11 cellular contexts compared by ENCODE assay signal in the genomic region with DNA sequence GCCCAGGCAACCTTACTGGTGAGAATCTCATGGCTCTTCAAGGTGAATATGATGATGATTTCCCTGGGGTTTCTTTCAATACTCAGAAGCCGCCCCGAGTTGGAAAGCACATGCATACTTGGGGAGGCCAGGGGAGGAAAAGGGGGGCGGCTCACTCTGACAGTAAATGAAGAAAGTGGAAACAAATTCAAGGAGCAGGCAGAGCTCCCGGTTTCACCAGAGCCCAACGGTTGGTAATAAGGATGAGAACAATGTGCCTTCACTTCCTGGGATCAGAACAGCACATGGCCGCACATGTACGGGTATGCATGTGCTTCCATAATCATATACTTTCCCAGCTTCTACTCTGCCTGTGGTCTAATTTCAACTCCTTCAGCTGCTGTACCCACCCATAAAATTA. TPM values are rescaled to one million over a fixed set of nuclear protein-coding genes. Genes with fewer than 3 reads are reported as not detected.
A peak's percentile ranks its signal among the peaks of the same experiment; 100 is the strongest.
DNase-seq lines count a peak whose midpoint lies in the region; ATAC-seq, FAIRE-seq and TF ChIP-seq lines count a peak whose summit lies in the region.
"Had no signal": no experiment of that assay in that cellular context is flagged by ENCODE, and none has a peak within 500 bp of the region (broad histone marks: within the 10 kb centered on the region; RNA-seq: fewer than 3 reads in every experiment).

No MANE protein-coding gene starts in this region.

- peaks cover 61% of the 10 kb centered on the region for H3K4me1 ChIP-seq in keratinocyte (ENCODE audit: control insufficient read depth, extremely low read depth, insufficient read depth, low read length)
- H3K4me1 ChIP-seq in tibial artery = peaks cover 0 to 70% (median 53%) of the 10 kb centered on the region in 4 donors

- H4K20me1 ChIP-seq in keratinocyte (ENCODE audit: control insufficient read depth, extremely low read depth, insufficient read depth, low read length) = no peaks in the 10 kb centered on the region

- dilution Hi-C loops in keratinocyte (cut with MboI; ENCODE audit: extremely low pct_ligation_motif_present, low sequenced_read_pairs) = no loop called here

- H3K4me3 Mint-ChIP-seq in activated T-cell treated with anti-CD3 and anti-CD28 coated beads, Interleukin-2, amount 50 U/mL, for 72 hours = peak overlapping the region; percentile 42 to 54
- no peak overlapping the region for H3K4me3 Mint-ChIP-seq in activated T-cell treated with anti-CD3 and anti-CD28 coated beads, Interleukin-2, amount 50 U/mL, for 4 hours
- H3K4me3 Mint-ChIP-seq in activated T-helper 2 cell treated with anti-CD3 and anti-CD28 coated beads, Interferon-gamma antibody, Interleukin-2, Interleukin-4, amounts not matched to agents 10 μg/mL and 5 μg/mL and 100 μg/mL, durations not matched to agents 14 hours and 24 hours and 36 hours (ENCODE audit: low read depth) = peak overlapping the region; percentile 6

- H3K4me1 Mint-ChIP-seq in activated T-cell treated with anti-CD3 and anti-CD28 coated beads, Interleukin-2, amount 50 U/mL, for 72 hours (ENCODE audit: low read depth) = peaks cover 44% of the 10 kb centered on the region
- peaks cover 53% of the 10 kb centered on the region for H3K4me1 Mint-ChIP-seq in activated T-cell treated with anti-CD3 and anti-CD28 coated beads, Interleukin-2, amount 50 U/mL, for 4 hours (ENCODE audit: low read depth)
- H3K4me1 Mint-ChIP-seq in activated T-helper 2 cell treated with anti-CD3 and anti-CD28 coated beads, Interferon-gamma antibody, Interleukin-2, Interleukin-4, amounts not matched to agents 10 μg/mL and 5 μg/mL and 100 μg/mL, durations not matched to agents 14 hours and 24 hours and 36 hours (ENCODE audit: low read depth) = peaks cover 40% of the 10 kb centered on the region

- H3K27me3 ChIP-seq in keratinocyte (ENCODE audit: control insufficient read depth, extremely low read depth, insufficient read depth, low read length) (no peaks in the 10 kb centered on the region), tibial artery (no peaks in the 10 kb centered on the region)

- H3K36me3 ChIP-seq in keratinocyte (ENCODE audit: control insufficient read depth in 2 of 2, extremely low read depth in 1 of 2, insufficient read depth in 2 of 2, low read length in 2 of 2) = no peaks in the 10 kb centered on the region
- no peaks in the 10 kb centered on the region for H3K36me3 ChIP-seq in tibial artery

- H3K4me2 ChIP-seq in keratinocyte (ENCODE audit: control insufficient read depth, extremely low read depth, insufficient read depth, low read depth, low read length) = peak overlapping the region; percentile 97

- intact Hi-C loops in activated T-helper 2 cell treated with anti-CD3 and anti-CD28 coated beads, Interferon-gamma antibody, Interleukin-2, Interleukin-4, amounts not matched to agents 10 μg/mL and 5 μg/mL and 100 μg/mL, durations not matched to agents 14 hours and 24 hours and 36 hours (cut with micrococcal nuclease) = no loop called here
- intact Hi-C loops in tibial artery (cut with DNase I; ENCODE audit: low total_unique reads) = no loop called here

- TF ChIP-seq CTCF in keratinocyte (optimal IDR thresholded peaks at IDR 0.05 in 1 of 3, IDR thresholded peaks at IDR 0.05 in 1 of 3, conservative IDR thresholded peaks at IDR 0.05 in 1 of 3; ENCODE audit: extremely low read depth in 1 of 3, insufficient read depth in 2 of 3, low read length in 3 of 3) (no peak), tibial artery (IDR thresholded peaks at IDR 0.05) (no peak)

- H3K9me3 Mint-ChIP-seq in activated T-cell treated with anti-CD3 and anti-CD28 coated beads, Interleukin-2, amount 50 U/mL, for 72 hours = no peaks in the 10 kb centered on the region
- H3K9me3 Mint-ChIP-seq in activated T-cell treated with anti-CD3 and anti-CD28 coated beads, Interleukin-2, amount 50 U/mL, for 4 hours = no peaks in the 10 kb centered on the region
- no peaks in the 10 kb centered on the region for H3K9me3 Mint-ChIP-seq in activated T-helper 2 cell treated with anti-CD3 and anti-CD28 coated beads, Interferon-gamma antibody, Interleukin-2, Interleukin-4, amounts not matched to agents 10 μg/mL and 5 μg/mL and 100 μg/mL, durations not matched to agents 14 hours and 24 hours and 36 hours

- peaks cover 7 to 17% of the 10 kb centered on the region in 2 donors for H3K36me3 Mint-ChIP-seq in activated T-cell treated with anti-CD3 and anti-CD28 coated beads, Interleukin-2, amount 50 U/mL, for 72 hours (ENCODE audit: insufficient read depth in 2 of 2)
- H3K36me3 Mint-ChIP-seq in activated T-cell treated with anti-CD3 and anti-CD28 coated beads, Interleukin-2, amount 50 U/mL, for 4 hours (ENCODE audit: insufficient read depth) = no peaks in the 10 kb centered on the region
- peaks cover 25% of the 10 kb centered on the region for H3K36me3 Mint-ChIP-seq in activated T-helper 2 cell treated with anti-CD3 and anti-CD28 coated beads, Interferon-gamma antibody, Interleukin-2, Interleukin-4, amounts not matched to agents 10 μg/mL and 5 μg/mL and 100 μg/mL, durations not matched to agents 14 hours and 24 hours and 36 hours (ENCODE audit: low read depth)

- H3K27me3 Mint-ChIP-seq in activated T-cell treated with anti-CD3 and anti-CD28 coated beads, Interleukin-2, amount 50 U/mL, for 72 hours (ENCODE audit: low read depth) = no peaks in the 10 kb centered on the region
- H3K27me3 Mint-ChIP-seq in activated T-cell treated with anti-CD3 and anti-CD28 coated beads, Interleukin-2, amount 50 U/mL, for 4 hours (ENCODE audit: low read depth) = no peaks in the 10 kb centered on the region
- no peaks in the 10 kb centered on the region for H3K27me3 Mint-ChIP-seq in activated T-helper 2 cell treated with anti-CD3 and anti-CD28 coated beads, Interferon-gamma antibody, Interleukin-2, Interleukin-4, amounts not matched to agents 10 μg/mL and 5 μg/mL and 100 μg/mL, durations not matched to agents 14 hours and 24 hours and 36 hours (ENCODE audit: low read depth)

- H3K27ac ChIP-seq in keratinocyte (ENCODE audit: control insufficient read depth, insufficient read depth, low read length) (peak overlapping the region; percentile 93), tibial artery (peak overlapping the region; percentile 98 to 99)

- H2AFZ ChIP-seq in keratinocyte (ENCODE audit: control insufficient read depth, low read length) = no peak overlapping the region

- H3K4me3 ChIP-seq in keratinocyte (ENCODE audit: control insufficient read depth in 2 of 3, extremely low read depth in 1 of 3, insufficient read depth in 2 of 3, low read depth in 1 of 3, low read length in 3 of 3) (peak overlapping the region in 1 of 3 experiments; percentile 62), tibial artery (peak overlapping the region in 1 of 2 donors; percentile 4)

- H3K79me2 ChIP-seq in keratinocyte (ENCODE audit: control insufficient read depth, insufficient read depth, low read length) = peaks cover 23% of the 10 kb centered on the region

- H3K9me3 ChIP-seq in keratinocyte (ENCODE audit: control insufficient read depth, low read depth, low read length) (no peaks in the 10 kb centered on the region), tibial artery (no peaks in the 10 kb centered on the region)

- H3K9ac ChIP-seq in keratinocyte (ENCODE audit: control insufficient read depth, extremely low read depth, insufficient read depth, low read length) = peak overlapping the region; percentile 44

- DNase-seq in activated T-cell treated with anti-CD3 and anti-CD28 coated beads, Interleukin-2, amount 50 U/mL, for 72 hours = no peak
- no peak for DNase-seq in activated T-cell treated with anti-CD3 and anti-CD28 coated beads, Interleukin-2, amount 50 U/mL, for 4 hours
- no peak for DNase-seq in activated T-helper 2 cell treated with anti-CD3 and anti-CD28 coated beads, Interferon-gamma antibody, Interleukin-2, Interleukin-4, amounts not matched to agents 10 μg/mL and 5 μg/mL and 100 μg/mL, durations not matched to agents 14 hours and 24 hours and 36 hours (ENCODE audit: low spot score)
- no peak for DNase-seq in keratinocyte (ENCODE audit: low read depth, low spot score)
- no peak for DNase-seq in tibial artery
- DNase-seq in NCI-H2107 treated with DMSO at 0.1 percent for 48 hours (lab: John Stamatoyannopoulos, UW; ENCODE audit: unreplicated experiment) = no peak
- DNase-seq in NCI-H1436 (lab: John Stamatoyannopoulos, UW) = no peak
- no peak for DNase-seq in NCI-H748 (lab: John Stamatoyannopoulos, UW; ENCODE audit: unreplicated experiment)

- no peak for ATAC-seq in activated T-cell treated with anti-CD3 and anti-CD28 coated beads, Interleukin-2, amount 50 U/mL, for 72 hours (replicated peaks in 1 of 2)
- no peak for ATAC-seq in activated T-cell treated with anti-CD3 and anti-CD28 coated beads, Interleukin-2, amount 50 U/mL, for 4 hours

- FAIRE-seq in keratinocyte (lab: Jason Lieb, UNC) = no peak
- FAIRE-seq: colon had no signal

- peak overlapping the region; percentile 98 for H3K27ac Mint-ChIP-seq in activated T-cell treated with anti-CD3 and anti-CD28 coated beads, Interleukin-2, amount 50 U/mL, for 72 hours
- H3K27ac Mint-ChIP-seq in activated T-helper 2 cell treated with anti-CD3 and anti-CD28 coated beads, Interferon-gamma antibody, Interleukin-2, Interleukin-4, amounts not matched to agents 10 μg/mL and 5 μg/mL and 100 μg/mL, durations not matched to agents 14 hours and 24 hours and 36 hours = peak overlapping the region; percentile 81

- H3K9me1 ChIP-seq in keratinocyte (ENCODE audit: control insufficient read depth, extremely low read depth, insufficient read depth, low read length) = peaks cover 2% of the 10 kb centered on the region

RNA-seq across cellular contexts. Expression of a gene that starts 3.8 kb away (rescaled TPM):
- 100 to 1,000 TPM; 152 to 163 TPM for total RNA-seq in activated T-cell treated with anti-CD3 and anti-CD28 coated beads, Interleukin-2, amount 50 U/mL, for 72 hours
- total RNA-seq in activated T-cell treated with anti-CD3 and anti-CD28 coated beads, Interleukin-2, amount 50 U/mL, for 4 hours = 100 to 1,000 TPM; 144 to 174 (median 149) TPM
- 211 and 216 TPM in 2 replicates for total RNA-seq in activated T-helper 2 cell treated with anti-CD3 and anti-CD28 coated beads, Interferon-gamma antibody, Interleukin-2, Interleukin-4, amounts not matched to agents 10 μg/mL and 5 μg/mL and 100 μg/mL, durations not matched to agents 14 hours and 24 hours and 36 hours
- polyA plus RNA-seq in keratinocyte = 27.8 to 39.2 TPM (median 38.7 TPM) in 3 replicates
- polyA plus RNA-seq in keratinocyte (2011; ENCODE audit: low read depth) = 46.0 TPM
- 26.3 and 43.5 TPM in 2 replicates for polyA plus RNA-seq in keratinocyte (2011; cell fraction: cytosol; rRNA removed)
- polyA plus RNA-seq in keratinocyte (2011; cell fraction: nucleus; rRNA removed) = 109 and 131 TPM in 2 replicates
- polyA plus RNA-seq in keratinocyte (2012; ENCODE audit: low replicate concordance) = 24.2 and 34.9 TPM in 2 replicates
- polyA minus RNA-seq in keratinocyte = 32.7 to 61.5 TPM (median 50.0 TPM) in 3 replicates
- polyA minus RNA-seq in keratinocyte (2011; cell fraction: cytosol; rRNA and poly(A)+ RNA removed) = 18.2 TPM
- 27.5 and 29.3 TPM in 2 replicates for polyA minus RNA-seq in keratinocyte (2011; cell fraction: nucleus; rRNA and poly(A)+ RNA removed)

RNA-seq across cellular contexts. Expression of a gene that starts 38.6 kb away (rescaled TPM):
- 100 to 1,000 TPM; 193 to 234 TPM for total RNA-seq in activated T-cell treated with anti-CD3 and anti-CD28 coated beads, Interleukin-2, amount 50 U/mL, for 72 hours
- 100 to 1,000 TPM; 167 to 183 (median 173) TPM for total RNA-seq in activated T-cell treated with anti-CD3 and anti-CD28 coated beads, Interleukin-2, amount 50 U/mL, for 4 hours
- 227 and 239 TPM in 2 replicates for total RNA-seq in activated T-helper 2 cell treated with anti-CD3 and anti-CD28 coated beads, Interferon-gamma antibody, Interleukin-2, Interleukin-4, amounts not matched to agents 10 μg/mL and 5 μg/mL and 100 μg/mL, durations not matched to agents 14 hours and 24 hours and 36 hours
- 295 to 363 TPM (median 302 TPM) in 3 replicates for polyA plus RNA-seq in keratinocyte
- polyA plus RNA-seq in keratinocyte (2011; ENCODE audit: low read depth) = 145 TPM
- 261 and 273 TPM in 2 replicates for polyA plus RNA-seq in keratinocyte (2011; cell fraction: cytosol; rRNA removed)
- 277 and 326 TPM in 2 replicates for polyA plus RNA-seq in keratinocyte (2011; cell fraction: nucleus; rRNA removed)
- polyA plus RNA-seq in keratinocyte (2012; ENCODE audit: low replicate concordance) = 124 and 166 TPM in 2 replicates
- polyA minus RNA-seq in keratinocyte = 159 to 275 TPM (median 179 TPM) in 3 replicates
- polyA minus RNA-seq in keratinocyte (2011; cell fraction: cytosol; rRNA and poly(A)+ RNA removed) = 98.0 TPM
- polyA minus RNA-seq in keratinocyte (2011; cell fraction: nucleus; rRNA and poly(A)+ RNA removed) = 56.3 and 75.2 TPM in 2 replicates

RNA-seq across cellular contexts. Expression of a gene that starts 40.7 kb away (rescaled TPM):
- total RNA-seq in activated T-cell treated with anti-CD3 and anti-CD28 coated beads, Interleukin-2, amount 50 U/mL, for 72 hours = not detected
- total RNA-seq in activated T-cell treated with anti-CD3 and anti-CD28 coated beads, Interleukin-2, amount 50 U/mL, for 4 hours = not detected
- total RNA-seq in activated T-helper 2 cell treated with anti-CD3 and anti-CD28 coated beads, Interferon-gamma antibody, Interleukin-2, Interleukin-4, amounts not matched to agents 10 μg/mL and 5 μg/mL and 100 μg/mL, durations not matched to agents 14 hours and 24 hours and 36 hours = not detected in 2 replicates
- polyA plus RNA-seq in keratinocyte = not detected in 3 replicates
- polyA plus RNA-seq in keratinocyte (2011; ENCODE audit: low read depth) = not detected
- not detected in 2 replicates for polyA plus RNA-seq in keratinocyte (2011; cell fraction: cytosol; rRNA removed)
- polyA plus RNA-seq in keratinocyte (2011; cell fraction: nucleus; rRNA removed) = not detected in 2 replicates
- polyA plus RNA-seq in keratinocyte (2012; ENCODE audit: low replicate concordance) = 0.13 TPM in 1 of 2 replicates, not detected in the other
- not detected in 3 replicates for polyA minus RNA-seq in keratinocyte
- not detected for polyA minus RNA-seq in keratinocyte (2011; cell fraction: cytosol; rRNA and poly(A)+ RNA removed)
- polyA minus RNA-seq in keratinocyte (2011; cell fraction: nucleus; rRNA and poly(A)+ RNA removed) = not detected in 2 replicates
- total RNA-seq: liver; T-helper 1 cell treated with Interleukin-12 subunit alpha and Interleukin-12 subunit beta and Interleukin-4 antibody, amounts not matched to agents 30 ng/mL and 1 ng/mL, for 36 hours had no signal
- polyA plus RNA-seq: liver had no signal

RNA-seq across cellular contexts. Expression of a gene that starts 47.9 kb away (rescaled TPM):
- 10 to 100 TPM; 93.3 to 98.7 TPM for total RNA-seq in activated T-cell treated with anti-CD3 and anti-CD28 coated beads, Interleukin-2, amount 50 U/mL, for 72 hours
- total RNA-seq in activated T-cell treated with anti-CD3 and anti-CD28 coated beads, Interleukin-2, amount 50 U/mL, for 4 hours = 10 to 100 TPM; 32.2 to 38.3 (median 37.9) TPM
- 78.4 and 83.5 TPM in 2 replicates for total RNA-seq in activated T-helper 2 cell treated with anti-CD3 and anti-CD28 coated beads, Interferon-gamma antibody, Interleukin-2, Interleukin-4, amounts not matched to agents 10 μg/mL and 5 μg/mL and 100 μg/mL, durations not matched to agents 14 hours and 24 hours and 36 hours
- polyA plus RNA-seq in keratinocyte = 31.6 to 61.0 TPM (median 51.3 TPM) in 3 replicates
- 12.1 TPM for polyA plus RNA-seq in keratinocyte (2011; ENCODE audit: low read depth)
- 14.9 and 23.2 TPM in 2 replicates for polyA plus RNA-seq in keratinocyte (2011; cell fraction: cytosol; rRNA removed)
- 164 and 203 TPM in 2 replicates for polyA plus RNA-seq in keratinocyte (2011; cell fraction: nucleus; rRNA removed)
- polyA plus RNA-seq in keratinocyte (2012; ENCODE audit: low replicate concordance) = 13.7 and 43.9 TPM in 2 replicates
- polyA minus RNA-seq in keratinocyte = 23.6 to 71.5 TPM (median 61.3 TPM) in 3 replicates
- polyA minus RNA-seq in keratinocyte (2011; cell fraction: cytosol; rRNA and poly(A)+ RNA removed) = 16.3 TPM
- 45.5 and 75.0 TPM in 2 replicates for polyA minus RNA-seq in keratinocyte (2011; cell fraction: nucleus; rRNA and poly(A)+ RNA removed)
